ENCODE assay signal across 8 cellular contexts in genomic region chr6:31493550-31493874, GRCh38. TPM values are rescaled to one million over a fixed set of nuclear protein-coding genes. Genes with fewer than 3 reads are reported as not detected.
DNase-seq lines count a peak whose midpoint lies in the region; ATAC-seq and TF ChIP-seq lines count a peak whose summit lies in the region.
"Not testable (repeated sequence)": the region's sequence is repeated elsewhere in the genome, so short reads cannot be mapped to it uniquely, and the experiment has no call there.
"Had no signal": no experiment of that assay in that cellular context is flagged by ENCODE, and none has a peak within 500 bp of the region (broad histone marks: within the 10 kb centered on the region; RNA-seq: fewer than 3 reads in every experiment).

No MANE protein-coding gene starts in this region.

- H3K36me3 ChIP-seq in DND-41 (ENCODE audit: insufficient read depth, low read length): peaks cover 11% of the 10 kb centered on the region
- H3K36me3 ChIP-seq in PC-3 (ENCODE audit: low read depth, low read length); esophagus (ENCODE audit: control insufficient read depth in 2 of 2, insufficient read depth in 2 of 2, low read length in 1 of 2); muscle layer of colon (ENCODE audit: insufficient read depth, low read length); subcutaneous abdominal adipose tissue (ENCODE audit: control insufficient read depth in 5 of 5, insufficient read depth in 5 of 5, low read length in 5 of 5): not testable (repeated sequence)

- H3K4me2 ChIP-seq in DND-41 (ENCODE audit: insufficient read depth, low read length): peak overlapping the region; percentile 94
- peak overlapping the region; percentile 84 for H3K4me2 ChIP-seq in PC-3 (ENCODE audit: low read length)

- intact Hi-C loops in PC-3 (cut with micrococcal nuclease): loop anchor here (1.0 to 5.0 kb wide), 2 partner anchors 91 to 105 kb away; partner anchors contain the start of gene MICA

- not testable (repeated sequence) for BruUV-seq in PC-3 (replicated peaks; lab: Mats Ljungman, UMichigan)

- H3K27me3 ChIP-seq in DND-41 (ENCODE audit: insufficient read depth, low read length, poor library complexity); PC-3 (ENCODE audit: low read length); esophagus (ENCODE audit: control insufficient read depth in 1 of 2, insufficient read depth in 2 of 2, low read length in 2 of 2); subcutaneous abdominal adipose tissue (ENCODE audit: control insufficient read depth in 5 of 5, insufficient read depth in 4 of 5, low read length in 5 of 5): not testable (repeated sequence)
- H3K27me3 ChIP-seq in muscle layer of colon (ENCODE audit: control insufficient read depth in 1 of 2, insufficient read depth in 2 of 2, low read length in 2 of 2): peaks cover 0 to 48% of the 10 kb centered on the region in 2 donors

- peak overlapping the region; percentile 79 for H3K4me3 Mint-ChIP-seq in activated naive CD8-positive, alpha-beta T cell

- H3K9ac ChIP-seq in DND-41 (ENCODE audit: low read depth, low read length): peak overlapping the region; percentile 89
- peak overlapping the region; percentile 71; the same call in 1 of the 2 replicates for H3K9ac ChIP-seq in PC-3 (ENCODE audit: low read length)
- H3K9ac ChIP-seq in muscle layer of colon (ENCODE audit: low read length); subcutaneous abdominal adipose tissue (ENCODE audit: low read length in 5 of 5): not testable (repeated sequence)

- H2AFZ ChIP-seq in DND-41 (ENCODE audit: low read depth, low read length) (peak overlapping the region; percentile 97), PC-3 (ENCODE audit: low read length) (peak overlapping the region; percentile 90; the same call in 1 of the 2 replicates)

- H3K79me2 ChIP-seq in DND-41 (ENCODE audit: insufficient read depth, low read length) (peaks cover 72% of the 10 kb centered on the region), PC-3 (ENCODE audit: low read length) (peaks cover 34% of the 10 kb centered on the region)

- not testable (repeated sequence) for ATAC-seq in DND-41 (ENCODE audit: insufficient read depth, low read depth); PC-3

- H3K9me3 Mint-ChIP-seq in activated naive CD8-positive, alpha-beta T cell (ENCODE audit: low read depth): not testable (repeated sequence)

- 2 to 3% methylated on average over 2 of the region's 2 CpGs for WGBS in esophagus, 2 donors

- H3F3A ChIP-seq in PC-3 (ENCODE audit: low read length, unreplicated experiment): not testable (repeated sequence)

- peaks cover 40% of the 10 kb centered on the region for H3K4me1 Mint-ChIP-seq in activated naive CD8-positive, alpha-beta T cell (ENCODE audit: low read depth)

- H3K27ac Mint-ChIP-seq in activated naive CD8-positive, alpha-beta T cell: peak overlapping the region; percentile 70

- H3K36me3 Mint-ChIP-seq in activated naive CD8-positive, alpha-beta T cell: not testable (repeated sequence)

- peaks cover 62% of the 10 kb centered on the region for H3K4me1 ChIP-seq in DND-41 (ENCODE audit: insufficient read depth, low read length)
- peaks cover 32% of the 10 kb centered on the region for H3K4me1 ChIP-seq in PC-3 (ENCODE audit: insufficient read depth, low read length)
- not testable (repeated sequence) for H3K4me1 ChIP-seq in esophagus (ENCODE audit: control insufficient read depth in 2 of 2, insufficient read depth in 2 of 2, low read length in 1 of 2); muscle layer of colon (ENCODE audit: insufficient read depth, low read length)
- peaks cover 0 to 46% (median 28%) of the 10 kb centered on the region in 5 donors for H3K4me1 ChIP-seq in subcutaneous abdominal adipose tissue (ENCODE audit: control insufficient read depth in 5 of 5, insufficient read depth in 5 of 5, low read length in 5 of 5)

- not testable (repeated sequence) for H3K27me3 Mint-ChIP-seq in activated naive CD8-positive, alpha-beta T cell

- not testable (repeated sequence) for H3K9me2 ChIP-seq in PC-3 (replicated peaks; ENCODE audit: low read length)

- DNase-seq in DND-41, PC-3: not testable (repeated sequence)

- H3K4me3 ChIP-seq in DND-41 (ENCODE audit: low read depth in 1 of 2, low read length in 2 of 2) (peak overlapping the region; percentile 66 to 88), PC-3 (ENCODE audit: low read length) (peak overlapping the region; percentile 77), esophagus (ENCODE audit: low read depth in 1 of 2, low read length in 2 of 2) (peak overlapping the region; percentile 39 to 56), muscle layer of colon (ENCODE audit: low read depth in 1 of 2, low read length in 2 of 2) (peak overlapping the region; percentile 61 to 68), subcutaneous abdominal adipose tissue (ENCODE audit: low read depth in 1 of 5, low read length in 5 of 5) (peak overlapping the region in 3 of 5 donors; percentile 73 to 78 (median 73))

- not testable (repeated sequence) for TF ChIP-seq CTCF in DND-41 (IDR thresholded peaks at IDR 0.05; ENCODE audit: borderline replicate concordance, extremely low read depth, low read length, poor library complexity, severe bottlenecking); PC-3 (conservative IDR thresholded peaks at IDR 0.05; ENCODE audit: low read depth, low read length)

- peak overlapping the region; percentile 88 for H3K27ac ChIP-seq in DND-41 (ENCODE audit: low read length)
- H3K27ac ChIP-seq in PC-3 (ENCODE audit: low read length); esophagus (ENCODE audit: low read depth in 2 of 2, low read length in 1 of 2); muscle layer of colon (ENCODE audit: low read depth, low read length); subcutaneous abdominal adipose tissue (ENCODE audit: low read depth, low read length): not testable (repeated sequence)

- CTCF ChIA-PET in PC-3 (lab: Charles Lee): interaction anchor here (0.8 kb wide), 1 partner anchor 105 kb away, joined by 3 read pairs; no protein-coding TSS in a partner anchor

- peaks cover 11% of the 10 kb centered on the region for H4K20me1 ChIP-seq in DND-41 (ENCODE audit: insufficient read depth, low read length)
- H4K20me1 ChIP-seq in PC-3 (ENCODE audit: low read length): not testable (repeated sequence)

- POLR2A ChIA-PET in PC-3 (lab: Charles Lee; ENCODE audit: unreplicated experiment): not testable (repeated sequence)

- H3K9me3 ChIP-seq in DND-41 (ENCODE audit: insufficient read depth, low read length, severe bottlenecking); PC-3 (ENCODE audit: low read length); esophagus (ENCODE audit: control insufficient read depth in 2 of 2, insufficient read depth in 1 of 2, low read depth in 1 of 2, low read length in 1 of 2); muscle layer of colon (ENCODE audit: low read length); subcutaneous abdominal adipose tissue (ENCODE audit: control insufficient read depth in 5 of 5, low read length in 5 of 5): not testable (repeated sequence)

RNA-seq across cellular contexts. Expression of gene MICB, which starts 4.4 kb away (rescaled TPM):
- 25.6 and 32.9 TPM in 2 replicates for total RNA-seq in PC-3 (2014; rRNA removed)
- polyA plus RNA-seq in esophagus: under 1 TPM; 0.29 to 0.77 TPM

RNA-seq across cellular contexts. Expression of gene MCCD1, which starts 35.2 kb away (rescaled TPM):
- total RNA-seq in PC-3 (2014; rRNA removed): not detected in 2 replicates
- polyA plus RNA-seq in esophagus: not detected
- total RNA-seq: M059J, RPMI7951 had no signal

RNA-seq across cellular contexts. Expression of gene DDX39B, which starts 48.3 kb away (rescaled TPM):
- 410 and 465 TPM in 2 replicates for total RNA-seq in PC-3 (2014; rRNA removed)
- polyA plus RNA-seq in esophagus: 100 to 1,000 TPM; 181 to 321 TPM

RNA-seq across cellular contexts. Expression of gene ATP6V1G2, which starts 52.9 kb away (rescaled TPM):
- 1.1 and 1.2 TPM in 2 replicates for total RNA-seq in PC-3 (2014; rRNA removed)
- polyA plus RNA-seq in esophagus: under 1 TPM; 0.32 to 0.49 TPM

RNA-seq across cellular contexts. Expression of gene NFKBIL1, which starts 53.9 kb away (rescaled TPM):
- total RNA-seq in PC-3 (2014; rRNA removed): 38.2 and 46.9 TPM in 2 replicates
- 10 to 100 TPM; 16.1 to 20.2 TPM for polyA plus RNA-seq in esophagus
